ENCODE assay signal across 8 cellular contexts in the genomic region with DNA sequence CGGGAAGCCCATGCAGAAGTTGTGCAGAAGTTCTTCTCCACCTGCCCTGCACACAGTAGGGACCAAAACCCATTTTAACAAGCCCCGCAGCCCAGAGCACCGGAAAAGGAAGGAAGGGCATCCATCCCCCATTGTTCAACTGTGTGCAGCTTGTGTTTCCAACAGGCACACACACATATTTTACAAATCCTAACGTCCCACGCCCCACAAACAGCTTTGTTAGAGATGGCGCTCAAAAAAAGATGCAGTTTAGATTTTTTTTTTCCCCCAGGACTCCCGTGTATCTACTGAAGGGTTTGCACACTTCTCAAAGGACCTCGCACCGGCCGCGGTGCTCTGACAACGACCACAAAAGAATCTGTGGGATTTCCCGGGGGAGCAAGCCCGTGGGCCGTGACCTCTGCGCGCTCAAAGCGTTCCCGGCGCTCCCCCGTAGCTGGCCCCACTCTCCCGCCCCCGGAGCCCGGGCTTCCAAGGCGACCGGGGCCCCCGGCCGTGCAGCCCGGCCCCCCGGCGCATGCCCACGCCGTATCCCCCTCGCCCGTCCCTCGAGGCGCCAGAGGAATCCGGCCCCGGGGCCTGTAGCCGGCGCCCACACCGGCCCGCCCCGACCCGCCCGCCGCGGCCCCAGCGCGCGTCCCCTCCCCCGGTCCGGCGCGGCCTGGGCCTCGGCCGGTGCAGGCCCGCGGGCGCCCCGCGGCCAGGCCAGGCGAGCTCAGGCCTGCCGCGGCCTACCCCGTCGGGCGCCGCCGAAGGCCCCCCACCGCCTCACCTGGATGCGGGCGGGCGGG. TPM values are rescaled to one million over a fixed set of nuclear protein-coding genes. Genes with fewer than 3 reads are reported as not detected.
A peak's percentile ranks its signal among the peaks of the same experiment; 100 is the strongest.
DNase-seq lines count a peak whose midpoint lies in the region; ATAC-seq and TF ChIP-seq lines count a peak whose summit lies in the region.

No MANE protein-coding gene starts in this region.

- H2AFZ ChIP-seq in neural cell (ENCODE audit: low read depth, low read length) = peak overlapping the region; percentile 27

- peak overlapping the region; percentile 95 for H3K4me2 ChIP-seq in BLaER1
- peak overlapping the region; percentile 80 for H3K4me2 ChIP-seq in neural cell (ENCODE audit: low read length)

- H3K9me2 ChIP-seq in neural cell (ENCODE audit: insufficient read depth, low read length) = no peaks in the 10 kb centered on the region

- H3K27ac ChIP-seq in BLaER1 (peak overlapping the region; percentile 89), epithelial cell of prostate (peak overlapping the region; percentile 70), neural cell (ENCODE audit: low read length) (peak overlapping the region; percentile 82)

- DNase-seq in activated CD4-positive, CD25-positive, alpha-beta regulatory T cell treated with anti-CD3 and anti-CD28 coated beads, Interleukin-2, amount 50 U/mL, for 72 hours = peak; percentile 38
- no peak for DNase-seq in epithelial cell of prostate (ENCODE audit: low read depth, low spot score)
- DNase-seq in inferior parietal cortex (ENCODE audit: extremely low spot score) = no peak
- DNase-seq in NCI-H226 = no peak

- H3K4me3 ChIP-seq in BLaER1 = peak overlapping the region; percentile 92
- H3K4me3 ChIP-seq in neural cell (ENCODE audit: low read length) = peak overlapping the region; percentile 94

- H3K36me3 ChIP-seq in BLaER1 (peaks cover 26% of the 10 kb centered on the region), neural cell (ENCODE audit: insufficient read depth, low read length) (no peaks in the 10 kb centered on the region)

- peaks cover 57% of the 10 kb centered on the region for H3K4me1 ChIP-seq in BLaER1

- ATAC-seq in GM19397 (IDR thresholded peaks at IDR 0.05; ENCODE audit: unreplicated experiment) (peak; percentile 42), HG03521 (IDR thresholded peaks at IDR 0.05; ENCODE audit: unreplicated experiment) (peak; percentile 4)

- H3K9ac ChIP-seq in BLaER1 = peak overlapping the region; percentile 91
- peak overlapping the region; percentile 84 for H3K9ac ChIP-seq in neural cell (ENCODE audit: low read length)

- TF ChIP-seq RAD21 in neural cell (conservative IDR thresholded peaks at IDR 0.05) = no peak

- H3K9me3 ChIP-seq in BLaER1 = no peaks in the 10 kb centered on the region
- no peaks in the 10 kb centered on the region for H3K9me3 ChIP-seq in neural cell (ENCODE audit: low read length)

- no peak for TF ChIP-seq EP300 in neural cell (conservative IDR thresholded peaks at IDR 0.05; ENCODE audit: poor library complexity, severe bottlenecking)

- no peaks in the 10 kb centered on the region for H3F3A ChIP-seq in neural cell (ENCODE audit: insufficient read depth, low read length, poor library complexity, severe bottlenecking)

- no peak for TF ChIP-seq CTCF in neural cell (IDR thresholded peaks at IDR 0.05; ENCODE audit: poor library complexity, severe bottlenecking)

- H3K27me3 ChIP-seq in BLaER1 (no peaks in the 10 kb centered on the region), neural cell (ENCODE audit: insufficient read depth, low read depth, low read length) (no peaks in the 10 kb centered on the region)

- H4K20me1 ChIP-seq in BLaER1 = peaks cover 52% of the 10 kb centered on the region
- peaks cover 21% of the 10 kb centered on the region for H4K20me1 ChIP-seq in neural cell (ENCODE audit: insufficient read depth)

- peaks cover 52% of the 10 kb centered on the region for H3K79me2 ChIP-seq in neural cell (replicated peaks; ENCODE audit: insufficient read depth, low read length)

TF ChIP-seq in neural cell, 6 proteins besides CTCF, POLR2A, EP300 and RAD21:
- TF ChIP-seq POLR2AphosphoS5 (IDR thresholded peaks at IDR 0.05) (no peak), TAF1 (IDR thresholded peaks at IDR 0.05; ENCODE audit: low read depth) (no peak), SMC3 (conservative IDR thresholded peaks at IDR 0.05; ENCODE audit: poor library complexity) (no peak), REST (IDR thresholded peaks at IDR 0.05; ENCODE audit: borderline replicate concordance) (no peak), MXI1 (conservative IDR thresholded peaks at IDR 0.05; ENCODE audit: poor library complexity, severe bottlenecking) (no peak), EZH2 (IDR thresholded peaks at IDR 0.05; ENCODE audit: borderline replicate concordance, insufficient read depth, low read length, poor library complexity, severe bottlenecking) (no peak)

RNA-seq across cellular contexts. Expression of gene ELAVL1, which starts 0.5 kb away (rescaled TPM):
- polyA plus RNA-seq in neural cell = 18.4 and 19.1 TPM in 2 replicates
- 29.7 and 55.3 TPM in 2 replicates for polyA minus RNA-seq in neural cell

RNA-seq across cellular contexts. Expression of gene CCL25, which starts 47.6 kb away (rescaled TPM):
- 1.9 and 2.4 TPM in 2 replicates for polyA plus RNA-seq in neural cell
- 0.73 TPM in 1 of 2 replicates, not detected in the other for polyA minus RNA-seq in neural cell
